ENCODE assay signal across 15 cellular contexts in genomic region chr1:181139631-181140051, GRCh38. TPM values are rescaled to one million over a fixed set of nuclear protein-coding genes. Genes with fewer than 3 reads are reported as not detected.
DNase-seq lines count a peak whose midpoint lies in the region; ATAC-seq and TF ChIP-seq lines count a peak whose summit lies in the region.
"Had no signal": no experiment of that assay in that cellular context is flagged by ENCODE, and none has a peak within 500 bp of the region (broad histone marks: within the 10 kb centered on the region; RNA-seq: fewer than 3 reads in every experiment).

No MANE protein-coding gene starts in this region.

- TF ChIP-seq CTCF in choroid plexus epithelial cell (conservative IDR thresholded peaks at IDR 0.05; ENCODE audit: low read depth, low read length) = no peak
- TF ChIP-seq CTCF in sigmoid colon (IDR thresholded peaks at IDR 0.05) = no peak

- no peak for ATAC-seq in activated T-cell treated with anti-CD3 and anti-CD28 coated beads, Interleukin-2, amount 50 U/mL, for 72 hours (replicated peaks in 1 of 2)
- ATAC-seq in GM19452 (IDR thresholded peaks at IDR 0.05; ENCODE audit: unreplicated experiment) = no peak
- ATAC-seq: stimulated activated naive CD8-positive, alpha-beta T cell treated with anti-CD3 and anti-CD28 coated beads, Interleukin-15, amount 100 ng/mL, for 72 hours had no signal

- H3K4me1 ChIP-seq in sigmoid colon = peaks cover 0 to 31% (median 27%) of the 10 kb centered on the region in 4 donors

- no peaks in the 10 kb centered on the region for H3K36me3 Mint-ChIP-seq in activated T-cell treated with anti-CD3 and anti-CD28 coated beads, Interleukin-2, amount 50 U/mL, for 72 hours (ENCODE audit: insufficient read depth in 2 of 2)

- H3K4me3 Mint-ChIP-seq in activated T-cell treated with anti-CD3 and anti-CD28 coated beads, Interleukin-2, amount 50 U/mL, for 72 hours = peak overlapping the region; percentile 16 to 77
- H3K4me3 Mint-ChIP-seq: nephron had no signal

- H3K27ac Mint-ChIP-seq in activated T-cell treated with anti-CD3 and anti-CD28 coated beads, Interleukin-2, amount 50 U/mL, for 72 hours = no peak overlapping the region

- TF ChIP-seq EP300 in sigmoid colon (IDR thresholded peaks at IDR 0.05) = no peak

- H3K36me3 ChIP-seq in sigmoid colon (no peaks in the 10 kb centered on the region), H7 (replicated peaks; ENCODE audit: control insufficient read depth, insufficient read depth, low read length) (no peaks in the 10 kb centered on the region)
- H3K36me3 ChIP-seq: adrenal gland, BE2C, HAP-1 had no signal

- H3K9me3 Mint-ChIP-seq in activated T-cell treated with anti-CD3 and anti-CD28 coated beads, Interleukin-2, amount 50 U/mL, for 72 hours = no peaks in the 10 kb centered on the region
- H3K9me3 Mint-ChIP-seq: nephron; stimulated activated naive CD8-positive, alpha-beta T cell treated with anti-CD3 and anti-CD28 coated beads, Interleukin-15, amount 100 ng/mL, for 72 hours had no signal

- no peak overlapping the region for H3K27ac ChIP-seq in sigmoid colon
- H3K27ac ChIP-seq: adrenal gland had no signal

- WGBS in sigmoid colon, 2 donors = 30 to 53% methylated on average over 5 of the region's 5 CpGs

- intact Hi-C loops in sigmoid colon (cut with DNase I) = loop anchor here (5.0 to 10.0 kb wide), 5 partner anchors 32 to 625 kb away; partner anchors contain the start of gene XPR1

- H3K9me3 ChIP-seq in sigmoid colon = no peaks in the 10 kb centered on the region
- H3K9me3 ChIP-seq: adrenal gland, BE2C, HAP-1 had no signal

- H3K27me3 Mint-ChIP-seq in activated T-cell treated with anti-CD3 and anti-CD28 coated beads, Interleukin-2, amount 50 U/mL, for 72 hours (ENCODE audit: low read depth) = peaks cover 11% of the 10 kb centered on the region

- no peaks in the 10 kb centered on the region for H3K27me3 ChIP-seq in sigmoid colon
- no peaks in the 10 kb centered on the region; the same call in 1 of the 2 replicates for H3K27me3 ChIP-seq in H7 (ENCODE audit: control insufficient read depth, insufficient read depth, low read length)
- H3K27me3 ChIP-seq: adrenal gland, BE2C had no signal

- no peak for TF ChIP-seq POLR2A in sigmoid colon (IDR thresholded peaks at IDR 0.05)

- DNase-seq in activated T-cell treated with anti-CD3 and anti-CD28 coated beads, Interleukin-2, amount 50 U/mL, for 72 hours = no peak
- DNase-seq in activated T-cell treated with anti-CD3 and anti-CD28 coated beads, Interleukin-2, amount 50 U/mL, for 48 hours = no peak
- DNase-seq in LoVo (ENCODE audit: low spot score) = peak; percentile 61
- DNase-seq in choroid plexus epithelial cell (ENCODE audit: low read depth) = peak; percentile 62
- peak; percentile 52 for DNase-seq in sigmoid colon
- DNase-seq in activated naive CD4-positive, alpha-beta T cell (lab: John Stamatoyannopoulos, UW) = no peak
- no peak for DNase-seq in H7
- DNase-seq: activated CD4-positive, alpha-beta T cell treated with anti-CD3 and anti-CD28 coated beads, Interleukin-2, amount 50 U/mL, for 4 hours; adrenal gland; BE2C; NCI-H526 treated with DMSO at 0.1 percent for 48 hours; stimulated activated naive CD8-positive, alpha-beta T cell treated with anti-CD3 and anti-CD28 coated beads, Interleukin-15, amount 100 ng/mL, for 72 hours had no signal

- H3K4me3 ChIP-seq in choroid plexus epithelial cell (ENCODE audit: low read depth, low read length) (no peak overlapping the region), sigmoid colon (no peak overlapping the region), H7 (ENCODE audit: insufficient read depth, low read depth, low read length) (no peak overlapping the region)
- H3K4me3 ChIP-seq: adrenal gland, HAP-1 had no signal

- H3K4me1 Mint-ChIP-seq in activated T-cell treated with anti-CD3 and anti-CD28 coated beads, Interleukin-2, amount 50 U/mL, for 72 hours (ENCODE audit: low read depth) = peaks cover 85% of the 10 kb centered on the region

RNA-seq across cellular contexts. Expression of gene IER5, which starts 51.1 kb away (rescaled TPM):
- 10 to 100 TPM; 71.8 to 72.2 TPM for total RNA-seq in activated T-cell treated with anti-CD3 and anti-CD28 coated beads, Interleukin-2, amount 50 U/mL, for 72 hours
- 10 to 100 TPM in 1 of 4 donors, 1 to 10 TPM in 3; 7.7 to 11.5 (median 8.5) TPM for total RNA-seq in sigmoid colon
- 10 to 100 TPM in 2 of 3 donors, 1 to 10 TPM in 1; 9.6 to 11.7 (median 10.9) TPM for polyA plus RNA-seq in sigmoid colon
- 18.0 and 18.8 TPM in 2 replicates for total RNA-seq in H7 (2014; rRNA removed; shearing (Covaris generic))

Comparison
In these comparisons a context has a peak if more than half of its experiments do, and no peak if none do; other contexts are left out.
1. DNase-seq: peak in LoVo (single experiment), choroid plexus epithelial cell (single experiment) and sigmoid colon (single experiment); none in activated T-cell treated with anti-CD3 and anti-CD28 coated beads, Interleukin-2, amount 50 U/mL, for 72 hours (0 of 2), activated T-cell treated with anti-CD3 and anti-CD28 coated beads, Interleukin-2, amount 50 U/mL, for 48 hours (0 of 2), activated naive CD4-positive, alpha-beta T cell (0 of 4) and H7 (single experiment).